Comparison of ENCODE assay signal across 9 cellular contexts in the genomic region with DNA sequence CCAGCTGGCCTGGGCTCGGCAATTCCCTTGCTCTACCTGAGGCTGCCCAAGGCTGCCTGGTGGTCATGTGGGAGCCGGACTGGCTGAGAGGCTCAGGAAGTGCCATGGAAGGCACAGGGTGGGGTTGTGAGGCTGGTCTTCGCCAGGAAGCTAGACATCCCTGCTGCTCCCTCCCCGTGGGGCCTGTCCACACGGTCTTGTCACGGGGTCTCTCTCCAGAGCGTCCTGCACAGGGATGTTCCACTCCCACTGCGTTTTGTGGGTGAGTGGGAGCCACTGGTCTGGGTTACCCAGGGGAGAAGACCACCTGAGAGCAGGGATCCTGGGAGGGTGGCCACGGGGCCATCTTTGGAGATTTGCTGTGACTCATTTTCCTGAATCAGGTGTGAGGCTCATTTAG. TPM values are rescaled to one million over a fixed set of nuclear protein-coding genes. Genes with fewer than 3 reads are reported as not detected.
"Had no signal": no experiment of that assay in that cellular context is flagged by ENCODE, and none has a peak within 500 bp of the region (broad histone marks: within the 10 kb centered on the region; RNA-seq: fewer than 3 reads in every experiment).

No MANE protein-coding gene starts in this region.

- FAIRE-seq: G401.6, GM12878, GM12891, GM12892, GM18507, GM19239 had no signal

- DNase-seq: GDM1, GF-D8 had no signal

- H3K4me3 ChIP-seq: GM12878 had no signal

RNA-seq across cellular contexts. Expression of gene GADD45G, which starts 11.6 kb away (rescaled TPM):
- total RNA-seq: G401 had no signal
